In genomic region chr9:120693609-120694008, GRCh38 we compare ENCODE assay signal across 10 cellular contexts.
DNase-seq lines count a peak whose midpoint lies in the region; ATAC-seq and TF ChIP-seq lines count a peak whose summit lies in the region.
"Had no signal": no experiment of that assay in that cellular context is flagged by ENCODE, and none has a peak within 500 bp of the region (broad histone marks: within the 10 kb centered on the region; RNA-seq: fewer than 3 reads in every experiment).

No MANE protein-coding gene starts in this region.

- H3K4me1 ChIP-seq in OCI-LY3 (ENCODE audit: low read length): peaks cover 25% of the 10 kb centered on the region
- H3K4me1 ChIP-seq in neutrophil (ENCODE audit: control insufficient read depth in 1 of 2, insufficient read depth in 1 of 2, low read depth in 1 of 2, low read length in 1 of 2): peaks cover 97% of the 10 kb centered on the region in 2 experiments

- H4K20me1 ChIP-seq in OCI-LY3 (ENCODE audit: insufficient read depth, low read length): no peaks in the 10 kb centered on the region

- peak overlapping the region; percentile 38 for H3K4me2 ChIP-seq in OCI-LY3 (ENCODE audit: low read length)

- ATAC-seq in GM19351 (IDR thresholded peaks at IDR 0.05; ENCODE audit: unreplicated experiment) (peak; percentile 56), HG02798 (IDR thresholded peaks at IDR 0.05; ENCODE audit: poor library complexity, unreplicated experiment) (peak; percentile 54)

- no peak overlapping the region for H3K9ac ChIP-seq in OCI-LY3 (ENCODE audit: low read length)

- H3K27ac ChIP-seq in OCI-LY3 (ENCODE audit: low read length) (no peak overlapping the region), neutrophil (peak overlapping the region; percentile 80)

- H3K36me3 ChIP-seq in OCI-LY3 (replicated peaks; ENCODE audit: low read depth, low read length) (no peaks in the 10 kb centered on the region), neutrophil (peaks cover 47% of the 10 kb centered on the region)
- H3K36me3 ChIP-seq: left lung had no signal

- H3K79me2 ChIP-seq in OCI-LY3 (ENCODE audit: low read length): no peaks in the 10 kb centered on the region

- H3K4me3 ChIP-seq in OCI-LY3 (ENCODE audit: low read length): no peak overlapping the region
- peak overlapping the region in 1 of 2 experiments; percentile 42 for H3K4me3 ChIP-seq in neutrophil (ENCODE audit: low read depth in 1 of 2, low read length in 1 of 2)
- H3K4me3 ChIP-seq: left lung had no signal

- DNase-seq in NK-92 (lab: John Stamatoyannopoulos, UW; ENCODE audit: unreplicated experiment) (no peak), NCI-H2107 treated with DMSO at 0.1 percent for 48 hours (lab: John Stamatoyannopoulos, UW; ENCODE audit: unreplicated experiment) (no peak)
- no peak for DNase-seq in stimulated activated CD4-positive, alpha-beta T cell treated with anti-CD3 and anti-CD28 coated beads, Interleukin-2, amount 100 ng/mL, for 24 hours
- no peak for DNase-seq in activated naive CD4-positive, alpha-beta T cell treated with anti-CD3 and anti-CD28 coated beads, Interleukin-2, amount 50 U/mL, for 16 hours
- DNase-seq: left lung, NCI-H1105 treated with DMSO at 0.1 percent for 48 hours had no signal

- H3K9me3 ChIP-seq in OCI-LY3 (ENCODE audit: insufficient read depth, low read length) (no peaks in the 10 kb centered on the region), neutrophil (no peaks in the 10 kb centered on the region)
- H3K9me3 ChIP-seq: left lung had no signal

- H3K27me3 ChIP-seq in OCI-LY3 (ENCODE audit: low read depth, low read length) (no peaks in the 10 kb centered on the region), neutrophil (no peaks in the 10 kb centered on the region)
- H3K27me3 ChIP-seq: left lung had no signal

- TF ChIP-seq CTCF in OCI-LY3 (IDR thresholded peaks at IDR 0.05; ENCODE audit: low read depth, low read length) (no peak), neutrophil (IDR thresholded peaks at IDR 0.05) (no peak)

- no peak overlapping the region for H2AFZ ChIP-seq in OCI-LY3 (ENCODE audit: low read depth, low read length)
